11 cellular contexts compared by ENCODE assay signal in genomic region chr9:128101690-128102089, GRCh38. TPM values are rescaled to one million over a fixed set of nuclear protein-coding genes. Genes with fewer than 3 reads are reported as not detected.
DNase-seq lines count a peak whose midpoint lies in the region; ATAC-seq, FAIRE-seq and TF ChIP-seq lines count a peak whose summit lies in the region.
"Had no signal": no experiment of that assay in that cellular context is flagged by ENCODE, and none has a peak within 500 bp of the region (broad histone marks: within the 10 kb centered on the region; RNA-seq: fewer than 3 reads in every experiment).

No MANE protein-coding gene starts in this region.

- H3K79me2 ChIP-seq in H1 (ENCODE audit: control insufficient read depth in 1 of 2, insufficient read depth in 2 of 2, low read length in 2 of 2): peaks cover 0 to 20% of the 10 kb centered on the region in 2 experiments; a peak in 2 of 4 replicates

- H3K18ac ChIP-seq in H1 (ENCODE audit: extremely low read depth, low read length) (no peak overlapping the region), neuronal stem cell (ENCODE audit: low read length) (no peak overlapping the region)

- H3K4me3 ChIP-seq in H1 (ENCODE audit: extremely low read depth in 1 of 4, insufficient read depth in 2 of 4, low read depth in 3 of 4, low read length in 4 of 4) (no peak overlapping the region), lower lobe of right lung (peak overlapping the region; percentile 8), upper lobe of right lung (no peak overlapping the region), neuronal stem cell (ENCODE audit: low read length in 2 of 2) (no peak overlapping the region)
- H3K4me3 ChIP-seq: suprapubic skin had no signal

- POLR2A ChIA-PET in H1 (lab: Charles Lee; ENCODE audit: partially characterized antibody): interaction anchor here (1.2 to 12.1 kb wide), 4 partner anchors 7 to 123 kb away, joined by 4 to 119 read pairs (median 31); no protein-coding TSS in a partner anchor

- no peak overlapping the region for H4K5ac ChIP-seq in H1 (ENCODE audit: insufficient read length, low read depth, low read length)

- no peak overlapping the region for H2BK20ac ChIP-seq in H1 (ENCODE audit: low read length)

- H2BK5ac ChIP-seq in H1 (ENCODE audit: low read depth, low read length): no peak overlapping the region
- H2BK5ac ChIP-seq in neuronal stem cell (ENCODE audit: low read length): no peak overlapping the region

- CTCF ChIA-PET in H1 (lab: Charles Lee; ENCODE audit: partially characterized antibody): interaction anchor here (1.6 to 10.5 kb wide), 5 partner anchors 13 to 159 kb away, joined by 3 to 114 read pairs (median 32); no protein-coding TSS in a partner anchor

- peaks cover 9 to 33% of the 10 kb centered on the region in 2 experiments for H4K20me1 ChIP-seq in H1 (replicated peaks in 1 of 2; ENCODE audit: control insufficient read depth in 1 of 2, insufficient read depth in 2 of 2, low read length in 2 of 2)

- H3K79me1 ChIP-seq in H1 (ENCODE audit: low read depth, low read length): peaks cover 17% of the 10 kb centered on the region
- H3K79me1 ChIP-seq in neuronal stem cell (ENCODE audit: low read depth, low read length): peaks cover 11% of the 10 kb centered on the region

- H3K27ac ChIP-seq in H1 (ENCODE audit: low read depth, low read length) (no peak overlapping the region), lower lobe of right lung (peak overlapping the region; percentile 95), upper lobe of right lung (peak overlapping the region; percentile 36), neuronal stem cell (replicated peaks; ENCODE audit: low read length) (no peak overlapping the region)

- H3K14ac ChIP-seq in H1 (ENCODE audit: insufficient read length) (no peak overlapping the region), neuronal stem cell (ENCODE audit: low read length) (no peak overlapping the region)

- H3K9ac ChIP-seq in H1 (replicated peaks in 1 of 4; ENCODE audit: extremely low read depth in 1 of 4, low read depth in 3 of 4, low read length in 3 of 4) (no peak overlapping the region), neuronal stem cell (ENCODE audit: low read depth, low read length, poor library complexity) (no peak overlapping the region)

- no peak for FAIRE-seq in H1 (lab: Jason Lieb, UNC)

- H3K23me2 ChIP-seq in H1 (ENCODE audit: low read depth, low read length): peaks cover 9% of the 10 kb centered on the region

- intact Hi-C loops in lower lobe of right lung (cut with DNase I): no loop called here
- intact Hi-C loops in upper lobe of right lung (cut with DNase I): no loop called here

- H2AK5ac ChIP-seq in H1 (ENCODE audit: low read depth, low read length): no peak overlapping the region
- no peak overlapping the region for H2AK5ac ChIP-seq in neuronal stem cell (ENCODE audit: low read depth, low read length)

- H2AFZ ChIP-seq in H1 (ENCODE audit: low read length): no peak overlapping the region
- H2AFZ ChIP-seq in neuronal stem cell (ENCODE audit: low read length): no peak overlapping the region

- no peak for TF ChIP-seq RAD21 in H1 (IDR thresholded peaks at IDR 0.05 in 1 of 2, conservative IDR thresholded peaks at IDR 0.05 in 1 of 2; ENCODE audit: low read depth in 2 of 2, low read length in 2 of 2)

- H3K4me2 ChIP-seq in H1 (ENCODE audit: insufficient read depth in 1 of 2, low read depth in 2 of 2, low read length in 2 of 2) (no peak overlapping the region), neuronal stem cell (ENCODE audit: insufficient read depth, low read length, poor library complexity, severe bottlenecking) (no peak overlapping the region)

- WGBS in H1 (ENCODE audit: extremely low coverage in 1 of 2, insufficient coverage in 1 of 2, insufficient read length in 1 of 2, insufficient replicate concordance in 2 of 2, low coverage in 1 of 2, low lambda C conversion rate in 2 of 2, missing lambda C conversion rate in 1 of 2), 2 experiments: 91% methylated on average over 11 of the region's 20 CpGs; no CpG with 5 or more reads in 1 of the 2 experiments
- no CpG with 5 or more reads among the region's 20 CpGs for WGBS in neuronal stem cell (ENCODE audit: extremely low coverage in 2 of 2, insufficient read length in 2 of 2, insufficient replicate concordance in 1 of 2), 2 donors

- H3K4me1 ChIP-seq in H1 (replicated peaks in 1 of 4; ENCODE audit: control insufficient read depth in 3 of 4, insufficient read depth in 4 of 4, low read length in 3 of 4) (peaks cover 11 to 28% (median 22%) of the 10 kb centered on the region in 4 experiments), lower lobe of right lung (peaks cover 74% of the 10 kb centered on the region), upper lobe of right lung (peaks cover 66% of the 10 kb centered on the region), neuronal stem cell (ENCODE audit: control insufficient read depth in 2 of 2, insufficient read depth in 1 of 2, low read depth in 1 of 2, low read length in 2 of 2) (peaks cover 21 to 23% of the 10 kb centered on the region in 2 donors)

- H3K4ac ChIP-seq in H1 (replicated peaks; ENCODE audit: insufficient read length, low read depth, low read length): no peak overlapping the region
- no peak overlapping the region for H3K4ac ChIP-seq in neuronal stem cell (ENCODE audit: low read length)

- H3K23ac ChIP-seq in H1 (ENCODE audit: insufficient read length): no peak overlapping the region
- H3K23ac ChIP-seq in neuronal stem cell (ENCODE audit: low read depth, low read length, poor library complexity): no peak overlapping the region

- TF ChIP-seq CTCF in H1 (IDR thresholded peaks at IDR 0.05; ENCODE audit: control extremely low read depth in 1 of 3, insufficient read depth in 1 of 3, low read depth in 1 of 3, low read length in 3 of 3) (no peak), lower lobe of right lung (IDR thresholded peaks at IDR 0.05) (no peak), upper lobe of right lung (IDR thresholded peaks at IDR 0.05) (no peak)

- H4K8ac ChIP-seq in H1 (ENCODE audit: extremely low read depth, insufficient read depth, low read length) (no peak overlapping the region; the same call in 1 of the 2 replicates), neuronal stem cell (ENCODE audit: low read depth, low read length) (no peak overlapping the region)

- H4K91ac ChIP-seq in H1 (replicated peaks; ENCODE audit: insufficient read length, low read length) (no peak overlapping the region), neuronal stem cell (ENCODE audit: low read depth, low read length, poor library complexity) (no peak overlapping the region)

- no peak for ATAC-seq in lower lobe of right lung
- ATAC-seq in upper lobe of right lung: no peak

- H3K56ac ChIP-seq in H1 (replicated peaks; ENCODE audit: insufficient read length, low read depth, low read length): no peak overlapping the region

- H2BK15ac ChIP-seq in H1 (ENCODE audit: low read length) (no peak overlapping the region), neuronal stem cell (ENCODE audit: low read length) (no peak overlapping the region)

- no peak for TF ChIP-seq POLR2A in H1 (IDR thresholded peaks at IDR 0.05; ENCODE audit: control extremely low read depth in 1 of 2, low read depth in 2 of 2, low read length in 2 of 2)

- no peak for DNase-seq in H1 (ENCODE audit: low read depth in 1 of 2, low spot score in 2 of 2)
- peak; percentile 46 for DNase-seq in lower lobe of right lung
- no peak for DNase-seq in upper lobe of right lung
- DNase-seq in NCI-H2196 (lab: John Stamatoyannopoulos, UW; ENCODE audit: unreplicated experiment): no peak
- DNase-seq in neuronal stem cell (ENCODE audit: low spot score): no peak
- DNase-seq: activated B cell treated with CpG ODN at 0.5 μM for 24 hours, Caco-2, immature natural killer cell, naive B cell had no signal

- TF ChIP-seq EP300 in H1 (IDR thresholded peaks at IDR 0.05; ENCODE audit: borderline replicate concordance in 1 of 2, low read depth in 2 of 2, low read length in 2 of 2): no peak

- H2BK120ac ChIP-seq in H1 (replicated peaks; ENCODE audit: low read depth, low read length) (no peak overlapping the region), neuronal stem cell (ENCODE audit: low read depth, low read length) (no peak overlapping the region)

- H3K36me3 ChIP-seq in H1 (ENCODE audit: control insufficient read depth in 2 of 4, insufficient read depth in 4 of 4, low read length in 3 of 4) (peaks cover 22 to 44% (median 29%) of the 10 kb centered on the region in 4 experiments), lower lobe of right lung (peaks cover 58% of the 10 kb centered on the region), upper lobe of right lung (peaks cover 60% of the 10 kb centered on the region), neuronal stem cell (replicated peaks in 1 of 2; ENCODE audit: control insufficient read depth in 2 of 2, insufficient read depth in 2 of 2, low read length in 2 of 2) (peaks cover 46 to 60% of the 10 kb centered on the region in 2 donors)

- no peaks in the 10 kb centered on the region for H3K9me3 ChIP-seq in H1 (ENCODE audit: insufficient read depth in 2 of 2, low read depth in 1 of 2, low read length in 1 of 2)
- no peaks in the 10 kb centered on the region for H3K9me3 ChIP-seq in lower lobe of right lung
- no peaks in the 10 kb centered on the region for H3K9me3 ChIP-seq in upper lobe of right lung
- H3K9me3 ChIP-seq in neuronal stem cell (replicated peaks in 1 of 2; ENCODE audit: control insufficient read depth in 2 of 2, insufficient read depth in 1 of 2, low read depth in 1 of 2, low read length in 2 of 2): peaks cover 0 to 1% of the 10 kb centered on the region in 2 donors
- H3K9me3 ChIP-seq: Caco-2, suprapubic skin had no signal

- H2BK12ac ChIP-seq in H1 (ENCODE audit: low read depth, low read length) (no peak overlapping the region), neuronal stem cell (ENCODE audit: low read length) (no peak overlapping the region)

- H3K27me3 ChIP-seq in H1 (replicated peaks in 1 of 4; ENCODE audit: control insufficient read depth in 3 of 4, extremely low read depth in 1 of 4, insufficient read depth in 3 of 4, low read length in 3 of 4): no peaks in the 10 kb centered on the region
- H3K27me3 ChIP-seq in lower lobe of right lung (ENCODE audit: low read depth): no peaks in the 10 kb centered on the region
- H3K27me3 ChIP-seq in upper lobe of right lung: no peaks in the 10 kb centered on the region
- no peaks in the 10 kb centered on the region for H3K27me3 ChIP-seq in neuronal stem cell (ENCODE audit: control insufficient read depth in 3 of 3, insufficient read depth in 3 of 3, low read depth in 1 of 3, low read length in 3 of 3)
- H3K27me3 ChIP-seq: suprapubic skin had no signal

RNA-seq across cellular contexts. Expression of gene PTGES2, which starts 25.8 kb away (rescaled TPM):
- total RNA-seq in H1 (2021; fragmentation: NEBNext Ultra II Directional; extraction: Animal tissue kit (Norgen Biotek cat#: 25700)): 76.9 and 81.2 TPM in 2 replicates
- 80.7 and 119 TPM in 2 replicates for polyA plus RNA-seq in H1 (2011; rRNA removed)
- polyA plus RNA-seq in H1 (2011; cell fraction: cytosol; rRNA removed): 104 TPM
- 242 TPM for polyA plus RNA-seq in H1 (2011; cell fraction: nucleus; rRNA removed)
- 50.2 to 79.0 TPM (median 72.3 TPM) in 4 replicates for polyA plus RNA-seq in H1 (2012, experiment 1 of 2)
- polyA plus RNA-seq in H1 (2012, experiment 2 of 2): 60.0 TPM
- 52.2 TPM for polyA plus RNA-seq in H1 (2013, experiment 1 of 2)
- 49.8 TPM for polyA plus RNA-seq in H1 (2013, experiment 2 of 2)
- 61.8 and 72.7 TPM in 2 replicates for polyA minus RNA-seq in H1 (2011; rRNA and poly(A)+ RNA removed)
- 58.8 TPM for polyA minus RNA-seq in H1 (2011; cell fraction: cytosol; rRNA and poly(A)+ RNA removed)
- 65.8 TPM for polyA minus RNA-seq in H1 (2011; cell fraction: nucleus; rRNA and poly(A)+ RNA removed)
- total RNA-seq in lower lobe of right lung (30.6 TPM), upper lobe of right lung (35.1 TPM)
- 19.0 TPM for polyA plus RNA-seq in neuronal stem cell (2013, experiment 1 of 2)
- 21.6 TPM for polyA plus RNA-seq in neuronal stem cell (2013, experiment 2 of 2)

RNA-seq across cellular contexts. Expression of gene SLC25A25, which starts 33.7 kb away (rescaled TPM):
- 16.8 and 18.5 TPM in 2 replicates for total RNA-seq in H1 (2021; fragmentation: NEBNext Ultra II Directional; extraction: Animal tissue kit (Norgen Biotek cat#: 25700))
- polyA plus RNA-seq in H1 (2011; rRNA removed): 6.5 and 10.0 TPM in 2 replicates
- polyA plus RNA-seq in H1 (2011; cell fraction: cytosol; rRNA removed): 13.4 TPM
- 20.4 TPM for polyA plus RNA-seq in H1 (2011; cell fraction: nucleus; rRNA removed)
- 13.0 to 16.1 TPM (median 14.5 TPM) in 4 replicates for polyA plus RNA-seq in H1 (2012, experiment 1 of 2)
- polyA plus RNA-seq in H1 (2012, experiment 2 of 2): 11.4 TPM
- polyA plus RNA-seq in H1 (2013, experiment 1 of 2): 6.5 TPM
- 6.8 TPM for polyA plus RNA-seq in H1 (2013, experiment 2 of 2)
- 11.8 and 11.9 TPM in 2 replicates for polyA minus RNA-seq in H1 (2011; rRNA and poly(A)+ RNA removed)
- polyA minus RNA-seq in H1 (2011; cell fraction: cytosol; rRNA and poly(A)+ RNA removed): 15.9 TPM
- 11.6 TPM for polyA minus RNA-seq in H1 (2011; cell fraction: nucleus; rRNA and poly(A)+ RNA removed)
- total RNA-seq in lower lobe of right lung (27.3 TPM), upper lobe of right lung (34.7 TPM)
- 7.8 TPM for polyA plus RNA-seq in neuronal stem cell (2013, experiment 1 of 2)
- 7.4 TPM for polyA plus RNA-seq in neuronal stem cell (2013, experiment 2 of 2)

RNA-seq across cellular contexts. Expression of gene NAIF1, which starts 34.6 kb away (rescaled TPM):
- total RNA-seq in H1 (2021; fragmentation: NEBNext Ultra II Directional; extraction: Animal tissue kit (Norgen Biotek cat#: 25700)): 8.7 and 11.6 TPM in 2 replicates
- polyA plus RNA-seq in H1 (2011; rRNA removed): 9.0 and 11.2 TPM in 2 replicates
- 12.5 TPM for polyA plus RNA-seq in H1 (2011; cell fraction: cytosol; rRNA removed)
- 10.5 TPM for polyA plus RNA-seq in H1 (2011; cell fraction: nucleus; rRNA removed)
- polyA plus RNA-seq in H1 (2012, experiment 1 of 2): 7.3 to 9.9 TPM (median 9.4 TPM) in 4 replicates
- polyA plus RNA-seq in H1 (2012, experiment 2 of 2): 7.0 TPM
- 5.9 TPM for polyA plus RNA-seq in H1 (2013, experiment 1 of 2)
- polyA plus RNA-seq in H1 (2013, experiment 2 of 2): 5.8 TPM
- polyA minus RNA-seq in H1 (2011; rRNA and poly(A)+ RNA removed): 8.0 and 10.2 TPM in 2 replicates
- 6.5 TPM for polyA minus RNA-seq in H1 (2011; cell fraction: cytosol; rRNA and poly(A)+ RNA removed)
- polyA minus RNA-seq in H1 (2011; cell fraction: nucleus; rRNA and poly(A)+ RNA removed): 5.1 TPM
- total RNA-seq in lower lobe of right lung (11.3 TPM), upper lobe of right lung (11.8 TPM)
- polyA plus RNA-seq in neuronal stem cell (2013, experiment 1 of 2): 6.9 TPM
- 7.8 TPM for polyA plus RNA-seq in neuronal stem cell (2013, experiment 2 of 2)

RNA-seq across cellular contexts. Expression of gene LCN2, which starts 47.6 kb away (rescaled TPM):
- 1.1 and 1.4 TPM in 2 replicates for total RNA-seq in H1 (2021; fragmentation: NEBNext Ultra II Directional; extraction: Animal tissue kit (Norgen Biotek cat#: 25700))
- polyA plus RNA-seq in H1 (2011; rRNA removed): 1.6 TPM in 2 replicates
- polyA plus RNA-seq in H1 (2011; cell fraction: cytosol; rRNA removed): 0.93 TPM
- 2.2 TPM for polyA plus RNA-seq in H1 (2011; cell fraction: nucleus; rRNA removed)
- 0.75 to 1.4 TPM (median 1.2 TPM) in 4 replicates for polyA plus RNA-seq in H1 (2012, experiment 1 of 2)
- polyA plus RNA-seq in H1 (2012, experiment 2 of 2): 0.84 TPM
- 1.1 TPM for polyA plus RNA-seq in H1 (2013, experiment 1 of 2)
- 1.4 TPM for polyA plus RNA-seq in H1 (2013, experiment 2 of 2)
- polyA minus RNA-seq in H1 (2011; rRNA and poly(A)+ RNA removed): not detected in 2 replicates
- not detected for polyA minus RNA-seq in H1 (2011; cell fraction: cytosol; rRNA and poly(A)+ RNA removed)
- polyA minus RNA-seq in H1 (2011; cell fraction: nucleus; rRNA and poly(A)+ RNA removed): not detected
- total RNA-seq in lower lobe of right lung (83.4 TPM), upper lobe of right lung (14.3 TPM)
- polyA plus RNA-seq in neuronal stem cell (2013, experiment 1 of 2): 0.08 TPM
- 0.10 TPM for polyA plus RNA-seq in neuronal stem cell (2013, experiment 2 of 2)
- total RNA-seq: activated B cell treated with CpG ODN at 0.5 μM for 24 hours, Caco-2, HT1080 had no signal

RNA-seq across cellular contexts. Expression of gene BBLN, which starts 58.4 kb away (rescaled TPM):
- total RNA-seq in H1 (2021; fragmentation: NEBNext Ultra II Directional; extraction: Animal tissue kit (Norgen Biotek cat#: 25700)): 63.1 and 66.4 TPM in 2 replicates
- polyA plus RNA-seq in H1 (2011; rRNA removed): 164 and 264 TPM in 2 replicates
- 116 TPM for polyA plus RNA-seq in H1 (2011; cell fraction: cytosol; rRNA removed)
- polyA plus RNA-seq in H1 (2011; cell fraction: nucleus; rRNA removed): 130 TPM
- polyA plus RNA-seq in H1 (2012, experiment 1 of 2): 55.4 to 92.3 TPM (median 90.9 TPM) in 4 replicates
- polyA plus RNA-seq in H1 (2012, experiment 2 of 2): 146 TPM
- polyA plus RNA-seq in H1 (2013, experiment 1 of 2): 82.3 TPM
- 81.6 TPM for polyA plus RNA-seq in H1 (2013, experiment 2 of 2)
- polyA minus RNA-seq in H1 (2011; rRNA and poly(A)+ RNA removed): 11.2 and 14.2 TPM in 2 replicates
- 40.3 TPM for polyA minus RNA-seq in H1 (2011; cell fraction: cytosol; rRNA and poly(A)+ RNA removed)
- 35.9 TPM for polyA minus RNA-seq in H1 (2011; cell fraction: nucleus; rRNA and poly(A)+ RNA removed)
- total RNA-seq in lower lobe of right lung (47.9 TPM), upper lobe of right lung (39.0 TPM)
- polyA plus RNA-seq in neuronal stem cell (2013, experiment 1 of 2): 95.6 TPM
- polyA plus RNA-seq in neuronal stem cell (2013, experiment 2 of 2): 101 TPM

Comparison
In these comparisons a context has a peak if more than half of its experiments do, and no peak if none do; other contexts are left out.
1. H3K27ac ChIP-seq: peak in lower lobe of right lung (single experiment) and upper lobe of right lung (single experiment); none in H1 (single experiment) and neuronal stem cell (single experiment).